15 cellular contexts compared by ENCODE assay signal in genomic region chr21:14058566-14058965, GRCh38.
"Had no signal": no experiment of that assay in that cellular context is flagged by ENCODE, and none has a peak within 500 bp of the region (broad histone marks: within the 10 kb centered on the region; RNA-seq: fewer than 3 reads in every experiment).

No MANE protein-coding gene starts in this region.

- H3K4me1 Mint-ChIP-seq: brain had no signal

- H3K36me3 ChIP-seq: adrenal gland, heart right ventricle, right atrium auricular region, SJSA1, transverse colon had no signal

- H3K4me3 Mint-ChIP-seq: activated CD8-positive, alpha-beta T cell treated with anti-CD3 and anti-CD28 coated beads for 36 hours; activated T-helper 1 cell treated with anti-CD3 and anti-CD28 coated beads, Interleukin-12 subunit alpha, Interleukin-12 subunit beta, Interleukin-2, Interleukin-4 antibody, amounts not matched to agents 30 ng/mL and 10 ng/mL and 1 ng/mL, durations not matched to agents 14 hours and 24 hours and 36 hours; brain; naive B cell had no signal

- DNase-seq: activated CD8-positive, alpha-beta memory T cell treated with anti-CD3 and anti-CD28 coated beads, Interleukin-2, amount 50 U/mL, for 48 hours; activated CD8-positive, alpha-beta T cell treated with anti-CD3 and anti-CD28 coated beads for 36 hours; activated naive CD4-positive, alpha-beta T cell treated with Interleukin-2 at 50 U/mL for 16 hours; adrenal gland; midbrain; naive B cell; small intestine; transverse colon had no signal

- H3K9me3 ChIP-seq: adrenal gland, right atrium auricular region, SJSA1, transverse colon had no signal

- H3K27me3 Mint-ChIP-seq: activated CD8-positive, alpha-beta T cell treated with anti-CD3 and anti-CD28 coated beads for 36 hours; naive B cell had no signal

- H3K27ac Mint-ChIP-seq: activated CD8-positive, alpha-beta T cell treated with anti-CD3 and anti-CD28 coated beads for 36 hours; activated T-helper 1 cell treated with anti-CD3 and anti-CD28 coated beads, Interleukin-12 subunit alpha, Interleukin-12 subunit beta, Interleukin-2, Interleukin-4 antibody, amounts not matched to agents 30 ng/mL and 10 ng/mL and 1 ng/mL, durations not matched to agents 14 hours and 24 hours and 36 hours; brain had no signal

- FAIRE-seq: frontal cortex, islet of Langerhans, small intestine had no signal

- H3K4me3 ChIP-seq: adrenal gland, heart right ventricle, right atrium auricular region, SJSA1, transverse colon had no signal

- H3K9me3 Mint-ChIP-seq: activated CD8-positive, alpha-beta T cell treated with anti-CD3 and anti-CD28 coated beads for 36 hours; activated T-helper 1 cell treated with anti-CD3 and anti-CD28 coated beads, Interleukin-12 subunit alpha, Interleukin-12 subunit beta, Interleukin-2, Interleukin-4 antibody, amounts not matched to agents 30 ng/mL and 10 ng/mL and 1 ng/mL, durations not matched to agents 14 hours and 24 hours and 36 hours had no signal

- H3K36me3 Mint-ChIP-seq: naive B cell had no signal

- ATAC-seq: activated CD8-positive, alpha-beta T cell treated with anti-CD3 and anti-CD28 coated beads for 36 hours had no signal

- H3K4me1 ChIP-seq: adrenal gland, heart right ventricle, right atrium auricular region, transverse colon had no signal

- H3K27me3 ChIP-seq: adrenal gland, heart right ventricle, right atrium auricular region, SJSA1, transverse colon had no signal

- H3K27ac ChIP-seq: adrenal gland, heart right ventricle, right atrium auricular region, SJSA1, transverse colon had no signal
